In genomic region chr4:602559-602942, GRCh38 we compare ENCODE assay signal across 8 cellular contexts. TPM values are rescaled to one million over a fixed set of nuclear protein-coding genes. Genes with fewer than 3 reads are reported as not detected.
DNase-seq lines count a peak whose midpoint lies in the region; ATAC-seq and TF ChIP-seq lines count a peak whose summit lies in the region.

No MANE protein-coding gene starts in this region.

- no peak for TF ChIP-seq POLR2A in body of pancreas (IDR thresholded peaks at IDR 0.05)

- WGBS in body of pancreas, 2 donors, result 17 to 47% methylated on average over 2 to 8 of the region's 8 CpGs

- ATAC-seq in RWPE2 (ENCODE audit: low read depth) (peak; percentile 71), body of pancreas (peak; percentile 66), sciatic nerve (no peak)
- peak; percentile 67 for ATAC-seq in stimulated activated naive CD8-positive, alpha-beta T cell treated with anti-CD3 and anti-CD28 coated beads, Interleukin-15, Interleukin-2, amounts not matched to agents 100 U/mL and 50 U/mL, for 24 hours

- no peak overlapping the region for H3K4me3 ChIP-seq in RWPE2 (ENCODE audit: severe bottlenecking)
- H3K4me3 ChIP-seq in body of pancreas, result no peak overlapping the region

- no peaks in the 10 kb centered on the region for H3K27me3 ChIP-seq in RWPE2 (ENCODE audit: insufficient read depth, poor library complexity, severe bottlenecking)
- H3K27me3 ChIP-seq in body of pancreas, result peaks cover 0 to 5% of the 10 kb centered on the region in 2 donors

- no peak overlapping the region for H3K27ac ChIP-seq in RWPE2 (ENCODE audit: poor library complexity, severe bottlenecking)
- H3K27ac ChIP-seq in body of pancreas, result no peak overlapping the region

- TF ChIP-seq CTCF in RWPE2 (IDR thresholded peaks at IDR 0.05; ENCODE audit: poor library complexity, severe bottlenecking) (peak; percentile 43), body of pancreas (IDR thresholded peaks at IDR 0.05) (peak in 5 of 7 experiments; percentile 27 to 62 (median 53))

- H3K36me3 ChIP-seq in RWPE2 (ENCODE audit: low read depth) (no peaks in the 10 kb centered on the region), body of pancreas (replicated peaks in 1 of 2; ENCODE audit: insufficient read depth in 1 of 2, low read depth in 2 of 2) (no peaks in the 10 kb centered on the region)

- intact Hi-C loops in body of pancreas (cut with DNase I), result no loop called here
- intact Hi-C loops in sciatic nerve (cut with DNase I), result no loop called here

- H3K4me1 ChIP-seq in RWPE2 (ENCODE audit: insufficient read depth, poor library complexity, severe bottlenecking), result no peaks in the 10 kb centered on the region
- H3K4me1 ChIP-seq in body of pancreas, result no peaks in the 10 kb centered on the region

- DNase-seq in activated effector memory CD4-positive, alpha-beta T cell treated with anti-CD3 and anti-CD28 coated beads, Interleukin-2, amount 50 U/mL, for 16 hours, result peak; percentile 79
- DNase-seq in activated effector memory CD4-positive, alpha-beta T cell treated with Interleukin-2 at 50 U/mL for 16 hours, result no peak
- peak; percentile 64 for DNase-seq in RWPE2 (ENCODE audit: low spot score)
- DNase-seq in body of pancreas, result peak; percentile 62 to 81 (median 70)
- DNase-seq in lung microvascular endothelial cell (ENCODE audit: low read depth in 2 of 2), result peak; percentile 47
- DNase-seq in stimulated activated naive CD8-positive, alpha-beta T cell treated with anti-CD3 and anti-CD28 coated beads, Interleukin-15, Interleukin-2, amounts not matched to agents 100 U/mL and 50 U/mL, for 24 hours, result peak; percentile 87
- no peak for DNase-seq in foreskin melanocyte
- no peak for DNase-seq in sciatic nerve (ENCODE audit: low spot score)

- H3K9me3 ChIP-seq in RWPE2 (ENCODE audit: severe bottlenecking), result no peaks in the 10 kb centered on the region
- no peaks in the 10 kb centered on the region for H3K9me3 ChIP-seq in body of pancreas

RNA-seq across cellular contexts. Expression of gene PDE6B, which starts 22.8 kb away (rescaled TPM):
- total RNA-seq in body of pancreas, result under 1 TPM in 1 of 2 donors, not detected in 1; 0.26 TPM
- total RNA-seq in lung microvascular endothelial cell, result 1.7 and 7.5 TPM in 2 replicates
- 2.5 TPM for total RNA-seq in sciatic nerve

RNA-seq across cellular contexts. Expression of gene TMEM271, which starts 26.5 kb away (rescaled TPM):
- total RNA-seq in body of pancreas (not detected), lung microvascular endothelial cell (not detected in 2 replicates), sciatic nerve (not detected)

Comparison
In these comparisons a context has a peak if more than half of its experiments do, and no peak if none do; other contexts are left out.
1. DNase-seq: peak in activated effector memory CD4-positive, alpha-beta T cell treated with anti-CD3 and anti-CD28 coated beads, Interleukin-2, amount 50 U/mL, for 16 hours (single experiment), RWPE2 (single experiment), body of pancreas (4 of 4), lung microvascular endothelial cell (2 of 2) and stimulated activated naive CD8-positive, alpha-beta T cell treated with anti-CD3 and anti-CD28 coated beads, Interleukin-15, Interleukin-2, amounts not matched to agents 100 U/mL and 50 U/mL, for 24 hours (single experiment); none in activated effector memory CD4-positive, alpha-beta T cell treated with Interleukin-2 at 50 U/mL for 16 hours (single experiment), foreskin melanocyte (single experiment) and sciatic nerve (single experiment).